ENCODE assay signal across 9 cellular contexts in genomic region chrX:680062-680461, GRCh38. TPM values are rescaled to one million over a fixed set of nuclear protein-coding genes. Genes with fewer than 3 reads are reported as not detected.
"Had no signal": no experiment of that assay in that cellular context is flagged by ENCODE, and none has a peak within 500 bp of the region (broad histone marks: within the 10 kb centered on the region; RNA-seq: fewer than 3 reads in every experiment).

No MANE protein-coding gene starts in this region.

- H3K4me1 ChIP-seq: HAP-1 had no signal

- ATAC-seq: GM23338, HCT116, K562 had no signal

- FAIRE-seq: K562 had no signal

- H3K4me2 ChIP-seq: GM23338 had no signal

- DNase-seq: H7, HFFc6, IMR-90 had no signal

- H2AFZ ChIP-seq: GM23338 had no signal

- H3K4me3 ChIP-seq: GM23338, HAP-1, K562 had no signal

- H3K27ac ChIP-seq: HL-60 had no signal

- H3K36me3 ChIP-seq: HAP-1 had no signal

RNA-seq across cellular contexts. Expression of gene SHOX, which starts 49.5 kb away (rescaled TPM):
- total RNA-seq: GM23338, H7, HT1080, IMR-90, K562 had no signal
- polyA plus RNA-seq: GM23338, IMR-90, K562 had no signal
